8 cellular contexts compared by ENCODE assay signal in the genomic region with DNA sequence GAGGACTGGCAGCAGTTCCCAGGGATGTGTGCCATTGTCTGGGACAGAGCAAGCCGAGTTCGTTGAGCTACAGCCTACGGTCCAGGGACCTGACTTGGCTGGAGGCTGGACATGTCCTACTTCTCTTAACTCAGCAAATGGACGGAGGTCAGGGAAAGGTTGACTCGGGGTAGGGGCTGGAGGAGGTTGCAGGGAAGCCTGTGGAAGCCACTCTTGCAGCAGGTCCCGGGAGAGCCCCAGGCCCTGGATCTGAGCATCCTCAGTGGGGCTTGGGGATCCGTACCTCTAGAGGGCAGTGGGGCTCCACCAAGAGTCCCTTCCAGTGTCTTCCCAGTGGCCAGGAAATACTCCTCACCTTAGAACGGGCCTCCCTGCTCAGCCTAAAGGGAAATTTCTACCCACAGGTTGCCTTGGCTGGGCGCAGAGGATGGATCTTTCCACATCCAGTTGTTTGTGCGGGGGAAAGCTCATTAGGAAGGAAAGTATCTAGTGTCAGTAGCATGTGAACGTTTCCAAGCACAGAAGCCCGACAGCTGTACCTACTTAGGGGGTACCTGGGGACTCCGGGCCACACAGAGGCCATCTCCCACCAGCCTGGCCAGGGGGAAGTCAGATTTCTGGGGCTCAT.
DNase-seq lines count a peak whose midpoint lies in the region; ATAC-seq and TF ChIP-seq lines count a peak whose summit lies in the region.

No MANE protein-coding gene starts in this region.

- H3F3A ChIP-seq in GM23248 (ENCODE audit: insufficient read depth) = peaks cover 9% of the 10 kb centered on the region

- POLR2A ChIA-PET in activated CD4-positive, alpha-beta memory T cell treated with anti-CD3 and anti-CD28 coated beads for 36 hours (lab: Charles Lee) = no interaction called here

- H3K9ac ChIP-seq in GM23248 = no peak overlapping the region

- H3K9me3 ChIP-seq in BE2C (no peaks in the 10 kb centered on the region), GM23248 (ENCODE audit: low read depth) (no peaks in the 10 kb centered on the region)

- no peak overlapping the region for H3K4me3 ChIP-seq in BE2C (ENCODE audit: low read depth, low read length)
- no peak overlapping the region for H3K4me3 ChIP-seq in GM23248

- H3K4me1 ChIP-seq in BE2C = peaks cover 4% of the 10 kb centered on the region; the same call in 1 of the 2 replicates
- 0 out of 2 replicates have a peak, but pooled peaks cover 13% of the 10 kb centered on the region for H3K4me1 ChIP-seq in GM23248 (ENCODE audit: insufficient read depth)

- TF ChIP-seq CTCF in BE2C (IDR thresholded peaks at IDR 0.05; ENCODE audit: low read depth, low read length) = peak; percentile 82

- intact Hi-C loops in activated CD4-positive, alpha-beta memory T cell treated with anti-CD3 and anti-CD28 coated beads for 36 hours (cut with micrococcal nuclease) = loop anchor here (1.0 kb wide), 1 partner anchor 252 kb away; no protein-coding TSS in a partner anchor

- H3K79me2 ChIP-seq in GM23248 (ENCODE audit: insufficient read depth) = no peaks in the 10 kb centered on the region

- H3K27ac Mint-ChIP-seq in activated CD4-positive, alpha-beta memory T cell treated with anti-CD3 and anti-CD28 coated beads for 36 hours = no peak overlapping the region
- H3K27ac Mint-ChIP-seq in memory B cell = no peak overlapping the region

- H3K9me3 Mint-ChIP-seq in activated CD4-positive, alpha-beta memory T cell treated with anti-CD3 and anti-CD28 coated beads for 36 hours = no peaks in the 10 kb centered on the region
- H3K9me3 Mint-ChIP-seq in memory B cell = no peaks in the 10 kb centered on the region

- no peaks in the 10 kb centered on the region for H3K27me3 Mint-ChIP-seq in activated CD4-positive, alpha-beta memory T cell treated with anti-CD3 and anti-CD28 coated beads for 36 hours
- peaks cover 9% of the 10 kb centered on the region for H3K27me3 Mint-ChIP-seq in memory B cell

- H3K4me3 Mint-ChIP-seq in activated CD4-positive, alpha-beta memory T cell treated with anti-CD3 and anti-CD28 coated beads for 36 hours = no peak overlapping the region
- no peak overlapping the region for H3K4me3 Mint-ChIP-seq in memory B cell

- H3K4me2 ChIP-seq in GM23248 (ENCODE audit: unreplicated experiment) = no peak overlapping the region

- no peaks in the 10 kb centered on the region for H4K20me1 ChIP-seq in GM23248 (ENCODE audit: insufficient read depth)

- no peaks in the 10 kb centered on the region for H3K9me2 ChIP-seq in GM23248 (ENCODE audit: insufficient read depth)

- in situ Hi-C loops in GM23248 (cut with MboI) = no loop called here

- CTCF ChIA-PET in activated CD4-positive, alpha-beta memory T cell treated with anti-CD3 and anti-CD28 coated beads for 36 hours (lab: Charles Lee) = interaction anchor here (0.6 to 5.5 kb wide), 20 partner anchors 8 to 847 kb away, joined by 3 to 49 read pairs (median 4); no protein-coding TSS in a partner anchor

- H3K36me3 Mint-ChIP-seq in activated CD4-positive, alpha-beta memory T cell treated with anti-CD3 and anti-CD28 coated beads for 36 hours = no peaks in the 10 kb centered on the region
- no peaks in the 10 kb centered on the region for H3K36me3 Mint-ChIP-seq in memory B cell

- H2AFZ ChIP-seq in GM23248 = no peak overlapping the region

- WGBS in GM23248 (ENCODE audit: low coverage in 1 of 2, low lambda C conversion rate in 2 of 2, missing lambda C conversion rate in 2 of 2), 2 experiments = 29 to 30% methylated on average over 13 of the region's 13 CpGs

- H3K27me3 ChIP-seq in BE2C (no peaks in the 10 kb centered on the region; the same call in 1 of the 2 replicates), GM23248 (replicated peaks; ENCODE audit: insufficient read depth) (no peaks in the 10 kb centered on the region)

- H3K36me3 ChIP-seq in BE2C (no peaks in the 10 kb centered on the region), GM23248 (ENCODE audit: low read depth) (no peaks in the 10 kb centered on the region)

- peak; percentile 66 for DNase-seq in BE2C
- peak; percentile 83 for DNase-seq in GM23248
- DNase-seq in NCI-H226 = peak; percentile 67
- peak; percentile 74 for DNase-seq in activated CD4-positive, alpha-beta memory T cell treated with anti-CD3 and anti-CD28 coated beads for 36 hours
- peak; percentile 84 for DNase-seq in ecto neural progenitor cell (ENCODE audit: low spot score)
- DNase-seq in memory B cell (ENCODE audit: low spot score in 2 of 2) = peak; percentile 46 to 54
- peak; percentile 9 to 13 for DNase-seq in stimulated activated CD8-positive, alpha-beta memory T cell treated with anti-CD3 and anti-CD28 coated beads, Interleukin-15, amount 100 ng/mL, for 4 hours (ENCODE audit: low read depth in 2 of 2)

- ATAC-seq in memory B cell (ENCODE audit: low read depth) (peak; percentile 88), GM18907 (IDR thresholded peaks at IDR 0.05; ENCODE audit: unreplicated experiment) (no peak)

- H3K4me1 Mint-ChIP-seq in activated CD4-positive, alpha-beta memory T cell treated with anti-CD3 and anti-CD28 coated beads for 36 hours (ENCODE audit: low read depth) = peaks cover 4% of the 10 kb centered on the region
- no peaks in the 10 kb centered on the region for H3K4me1 Mint-ChIP-seq in memory B cell

- no peak overlapping the region for H3K27ac ChIP-seq in GM23248

Comparison
In these comparisons a context has a peak if more than half of its experiments do, and no peak if none do; other contexts are left out.
1. DNase-seq: peak in every context shown above with its lines; median percentile 84 in ecto neural progenitor cell; 83 in GM23248; 74 in activated CD4-positive, alpha-beta memory T cell treated with anti-CD3 and anti-CD28 coated beads for 36 hours; 67 in NCI-H226; 66 in BE2C; 50 in memory B cell; 11 in stimulated activated CD8-positive, alpha-beta memory T cell treated with anti-CD3 and anti-CD28 coated beads, Interleukin-15, amount 100 ng/mL, for 4 hours.